11 cellular contexts compared by ENCODE assay signal in the genomic region with DNA sequence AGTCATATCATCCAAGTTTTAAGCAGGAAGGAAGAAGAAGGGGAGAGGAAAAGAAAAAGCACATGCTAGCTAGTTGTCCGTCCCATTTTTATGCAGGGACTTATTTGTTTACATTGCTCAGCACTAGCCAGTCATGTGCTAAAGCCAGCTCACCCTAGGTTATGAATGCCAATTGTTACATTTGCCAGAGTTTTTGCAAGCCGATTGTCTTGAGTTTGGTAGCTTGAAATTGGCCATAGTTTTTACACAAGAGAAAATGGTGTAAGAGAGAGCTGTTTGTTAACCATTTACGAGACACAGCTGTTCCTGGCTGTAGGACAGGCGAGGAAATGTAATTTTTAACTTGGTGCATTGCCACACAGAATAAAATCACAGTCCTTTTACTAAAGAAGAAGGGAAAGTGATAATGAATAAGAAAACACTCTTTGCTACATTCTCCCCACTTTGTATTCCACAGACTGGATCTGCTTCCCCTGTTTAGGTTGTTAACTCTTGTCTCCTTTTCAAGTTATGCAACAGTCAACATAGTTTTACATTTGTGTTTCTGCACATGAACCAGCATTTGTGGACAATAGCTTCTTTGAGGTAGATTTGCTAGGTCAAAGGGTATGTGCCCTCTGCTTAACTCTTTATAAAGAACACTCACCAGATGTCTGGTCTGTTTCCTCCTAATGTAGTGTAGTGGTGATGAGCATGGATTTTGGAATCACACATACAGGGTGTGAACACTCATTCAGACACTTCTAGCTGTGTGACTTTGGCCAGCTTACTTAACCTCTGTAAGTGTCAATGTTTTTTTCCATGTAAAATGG.
DNase-seq lines count a peak whose midpoint lies in the region; ATAC-seq and TF ChIP-seq lines count a peak whose summit lies in the region.
"Had no signal": no experiment of that assay in that cellular context is flagged by ENCODE, and none has a peak within 500 bp of the region (broad histone marks: within the 10 kb centered on the region; RNA-seq: fewer than 3 reads in every experiment).

No MANE protein-coding gene starts in this region.

- no peak overlapping the region for H2BK5ac ChIP-seq in neuronal stem cell (ENCODE audit: low read length)

- no peaks in the 10 kb centered on the region for H3K27me3 Mint-ChIP-seq in Caco-2 (ENCODE audit: insufficient read depth, unreplicated experiment)

- H2AFZ ChIP-seq in neuronal stem cell (ENCODE audit: low read length), result no peak overlapping the region

- H3K9me3 ChIP-seq in Caco-2 (no peaks in the 10 kb centered on the region), body of pancreas (no peaks in the 10 kb centered on the region), left ventricle myocardium inferior (replicated peaks) (no peaks in the 10 kb centered on the region), neuronal stem cell (replicated peaks in 1 of 2; ENCODE audit: control insufficient read depth in 2 of 2, insufficient read depth in 1 of 2, low read depth in 1 of 2, low read length in 2 of 2) (no peaks in the 10 kb centered on the region)

- POLR2A ChIA-PET in Caco-2 (lab: Charles Lee), result interaction anchor here (1.3 kb wide), 1 partner anchor 12 kb away, joined by 10 read pairs; no protein-coding TSS in a partner anchor

- no peaks in the 10 kb centered on the region for H3K9me3 Mint-ChIP-seq in Caco-2 (ENCODE audit: unreplicated experiment)
- H3K9me3 Mint-ChIP-seq: effector memory CD8-positive, alpha-beta T cell had no signal

- no peak overlapping the region for H4K91ac ChIP-seq in neuronal stem cell (ENCODE audit: low read depth, low read length, poor library complexity)

- H3K27ac Mint-ChIP-seq in Caco-2 (ENCODE audit: unreplicated experiment), result peak overlapping the region; percentile 55
- H3K27ac Mint-ChIP-seq: effector memory CD8-positive, alpha-beta T cell had no signal

- no peak overlapping the region for H2BK15ac ChIP-seq in neuronal stem cell (ENCODE audit: low read length)

- no peak overlapping the region for H3K4me3 ChIP-seq in Caco-2 (ENCODE audit: low read depth, low read length)
- no peak overlapping the region for H3K4me3 ChIP-seq in body of pancreas
- H3K4me3 ChIP-seq in left ventricle myocardium inferior, result no peak overlapping the region
- H3K4me3 ChIP-seq in neuronal stem cell (ENCODE audit: low read length in 2 of 2), result no peak overlapping the region

- no peak overlapping the region for H3K14ac ChIP-seq in neuronal stem cell (ENCODE audit: low read length)

- no peak overlapping the region for H3K4me2 ChIP-seq in neuronal stem cell (ENCODE audit: insufficient read depth, low read length, poor library complexity, severe bottlenecking)

- H3K18ac ChIP-seq in neuronal stem cell (ENCODE audit: low read length), result no peak overlapping the region

- H3K4me1 ChIP-seq in Caco-2 (peaks cover 12% of the 10 kb centered on the region), body of pancreas (peaks cover 29% of the 10 kb centered on the region), left ventricle myocardium inferior (peaks cover 30% of the 10 kb centered on the region), neuronal stem cell (ENCODE audit: control insufficient read depth in 2 of 2, insufficient read depth in 1 of 2, low read depth in 1 of 2, low read length in 2 of 2) (peaks cover 0 to 4% of the 10 kb centered on the region in 2 donors)

- in situ Hi-C loops in GM13977 (cut with MboI; ENCODE audit: low pct_unique_long_range_greater_than_20kb, low sequenced_read_pairs, unreplicated experiment), result no loop called here

- ATAC-seq in body of pancreas (peak; percentile 87), GM19351 (IDR thresholded peaks at IDR 0.05; ENCODE audit: unreplicated experiment) (no peak)
- ATAC-seq: effector memory CD8-positive, alpha-beta T cell had no signal

- DNase-seq in Caco-2 (no peak), body of pancreas (peak in 3 of 4 donors; percentile 49 to 79 (median 50)), left ventricle myocardium inferior (no peak), pulmonary artery endothelial cell (ENCODE audit: low read depth, low spot score) (peak; percentile 27), GM13977 (ENCODE audit: low spot score) (no peak), neuronal stem cell (ENCODE audit: low spot score) (no peak)
- no peak for DNase-seq in activated CD8-positive, alpha-beta memory T cell treated with anti-CD3 and anti-CD28 coated beads, Interleukin-2, amount 50 U/mL, for 48 hours
- DNase-seq: effector memory CD8-positive, alpha-beta T cell; H7; SW 1271 had no signal

- H3K4me1 Mint-ChIP-seq in Caco-2 (ENCODE audit: low read depth, unreplicated experiment), result peaks cover 30% of the 10 kb centered on the region

- no peak overlapping the region for H2BK12ac ChIP-seq in neuronal stem cell (ENCODE audit: low read length)

- H3K36me3 ChIP-seq in Caco-2 (ENCODE audit: control insufficient read depth, insufficient read depth, low read length) (no peaks in the 10 kb centered on the region), body of pancreas (replicated peaks in 1 of 2; ENCODE audit: insufficient read depth in 1 of 2, low read depth in 2 of 2) (no peaks in the 10 kb centered on the region), left ventricle myocardium inferior (no peaks in the 10 kb centered on the region), neuronal stem cell (replicated peaks in 1 of 2; ENCODE audit: control insufficient read depth in 2 of 2, insufficient read depth in 2 of 2, low read length in 2 of 2) (no peaks in the 10 kb centered on the region)

- no peaks in the 10 kb centered on the region for H3K36me3 Mint-ChIP-seq in Caco-2 (ENCODE audit: insufficient read depth, unreplicated experiment)

- CTCF ChIA-PET in Caco-2 (lab: Charles Lee), result interaction anchor here (1.3 kb wide), 1 partner anchor 13 kb away, joined by 3 read pairs; no protein-coding TSS in a partner anchor

- H3K4me3 Mint-ChIP-seq in Caco-2 (ENCODE audit: unreplicated experiment), result no peak overlapping the region
- H3K4me3 Mint-ChIP-seq: effector memory CD8-positive, alpha-beta T cell had no signal

- no peak overlapping the region for H2BK120ac ChIP-seq in neuronal stem cell (ENCODE audit: low read depth, low read length)

- no peak overlapping the region for H3K9ac ChIP-seq in neuronal stem cell (ENCODE audit: low read depth, low read length, poor library complexity)

- H2AK5ac ChIP-seq in neuronal stem cell (ENCODE audit: low read depth, low read length), result no peak overlapping the region

- no peak overlapping the region for H4K8ac ChIP-seq in neuronal stem cell (ENCODE audit: low read depth, low read length)

- intact Hi-C loops in Caco-2 (cut with micrococcal nuclease; ENCODE audit: unreplicated experiment), result loop anchor here (5.0 kb wide), 1 partner anchor 114 kb away; no protein-coding TSS in a partner anchor
- intact Hi-C loops in body of pancreas (cut with DNase I), result no loop called here
- intact Hi-C loops in left ventricle myocardium inferior (cut with micrococcal nuclease), result no loop called here

- H3K27ac ChIP-seq in body of pancreas (peak overlapping the region; percentile 47 to 72 (median 61)), left ventricle myocardium inferior (replicated peaks) (peak overlapping the region; percentile 55), neuronal stem cell (replicated peaks; ENCODE audit: low read length) (no peak overlapping the region)

- TF ChIP-seq POLR2A in body of pancreas (IDR thresholded peaks at IDR 0.05), result no peak

- WGBS in body of pancreas, 2 donors, result 7 to 14% methylated on average over 4 of the region's 4 CpGs
- no CpG with 5 or more reads among the region's 4 CpGs for WGBS in neuronal stem cell (ENCODE audit: extremely low coverage in 2 of 2, insufficient read length in 2 of 2, insufficient replicate concordance in 1 of 2), 2 donors

- BruUV-seq in Caco-2 (replicated peaks; lab: Mats Ljungman, UMichigan), result no TSS peak

- no peak overlapping the region for H3K23ac ChIP-seq in neuronal stem cell (ENCODE audit: low read depth, low read length, poor library complexity)

- H3K4ac ChIP-seq in neuronal stem cell (ENCODE audit: low read length), result no peak overlapping the region

- H3K27me3 ChIP-seq in Caco-2 (replicated peaks; ENCODE audit: control insufficient read depth, insufficient read depth, low read length) (no peaks in the 10 kb centered on the region), body of pancreas (no peaks in the 10 kb centered on the region), left ventricle myocardium inferior (ENCODE audit: low read depth) (no peaks in the 10 kb centered on the region), neuronal stem cell (ENCODE audit: control insufficient read depth in 3 of 3, insufficient read depth in 3 of 3, low read depth in 1 of 3, low read length in 3 of 3) (peaks cover 0 to 48% (median 0%) of the 10 kb centered on the region in 3 experiments)

- TF ChIP-seq CTCF in Caco-2 (IDR thresholded peaks at IDR 0.05; ENCODE audit: insufficient read depth in 1 of 2, low read depth in 1 of 2, low read length in 1 of 2, severe bottlenecking in 1 of 2, unreplicated experiment in 1 of 2) (no peak), body of pancreas (IDR thresholded peaks at IDR 0.05) (no peak), left ventricle myocardium inferior (IDR thresholded peaks at IDR 0.05; ENCODE audit: borderline replicate concordance) (no peak), GM13977 (IDR thresholded peaks at IDR 0.05; ENCODE audit: extremely low read depth, insufficient read depth, missing control alignments) (no peak)

- no peaks in the 10 kb centered on the region for H3K79me1 ChIP-seq in neuronal stem cell (ENCODE audit: low read depth, low read length)

Comparison
In these comparisons a context has a peak if more than half of its experiments do, and no peak if none do; other contexts are left out.
1. DNase-seq: peak in body of pancreas (3 of 4) and pulmonary artery endothelial cell (single experiment); none in Caco-2 (0 of 2), left ventricle myocardium inferior (single experiment), GM13977 (single experiment), neuronal stem cell (single experiment) and activated CD8-positive, alpha-beta memory T cell treated with anti-CD3 and anti-CD28 coated beads, Interleukin-2, amount 50 U/mL, for 48 hours (single experiment).